30 cellular contexts compared by ENCODE assay signal in genomic region chr9:7653262-7653661, GRCh38.
DNase-seq lines count a peak whose midpoint lies in the region; ATAC-seq and TF ChIP-seq lines count a peak whose summit lies in the region.
"Had no signal": no experiment of that assay in that cellular context is flagged by ENCODE, and none has a peak within 500 bp of the region (broad histone marks: within the 10 kb centered on the region; RNA-seq: fewer than 3 reads in every experiment).

No MANE protein-coding gene starts in this region.

- H3K9me3 Mint-ChIP-seq in activated CD4-positive, alpha-beta memory T cell treated with anti-CD3 and anti-CD28 coated beads, Interleukin-2, amount 10 ng/mL, durations not matched to agents 7 days and 5 days = no peaks in the 10 kb centered on the region
- H3K9me3 Mint-ChIP-seq: activated CD4-positive, alpha-beta T cell treated with anti-CD3 and anti-CD28 coated beads, Interleukin-2, amount 10 ng/mL, durations not matched to agents 24 days and 14 days; activated T-cell treated with anti-CD3 and anti-CD28 coated beads, Interleukin-2, amount 50 U/mL, for 4 hours had no signal

- no peaks in the 10 kb centered on the region for H3K9me3 ChIP-seq in HAP-1
- H3K9me3 ChIP-seq in neutrophil = no peaks in the 10 kb centered on the region
- H3K9me3 ChIP-seq: ascending aorta, esophagus muscularis mucosa, ovary, testis had no signal

- H3K36me3 ChIP-seq in HAP-1 (replicated peaks) (no peaks in the 10 kb centered on the region), neutrophil (no peaks in the 10 kb centered on the region)
- H3K36me3 ChIP-seq: ascending aorta, esophagus muscularis mucosa, ovary, WERI-Rb-1 had no signal

- no peak overlapping the region for H3K27ac Mint-ChIP-seq in activated CD4-positive, alpha-beta memory T cell treated with anti-CD3 and anti-CD28 coated beads, Interleukin-2, amount 10 ng/mL, durations not matched to agents 7 days and 5 days
- H3K27ac Mint-ChIP-seq: activated CD4-positive, alpha-beta T cell treated with anti-CD3 and anti-CD28 coated beads, Interleukin-2, amount 10 ng/mL, durations not matched to agents 24 days and 14 days; activated CD8-positive, alpha-beta memory T cell treated with anti-CD3 and anti-CD28 coated beads, Interleukin-2, amount 10 ng/mL, durations not matched to agents 7 days and 5 days; CD4-positive, CD25-positive, alpha-beta regulatory T cell; nephron progenitor cell had no signal

- POLR2A ChIA-PET in activated CD4-positive, alpha-beta memory T cell treated with anti-CD3 and anti-CD28 coated beads, Interleukin-2, amount 10 ng/mL, durations not matched to agents 7 days and 5 days (lab: Charles Lee) = no interaction called here

- no peak overlapping the region for H3K4me3 Mint-ChIP-seq in activated CD4-positive, alpha-beta memory T cell treated with anti-CD3 and anti-CD28 coated beads, Interleukin-2, amount 10 ng/mL, durations not matched to agents 7 days and 5 days
- H3K4me3 Mint-ChIP-seq: activated CD4-positive, alpha-beta T cell treated with anti-CD3 and anti-CD28 coated beads, Interleukin-2, amount 10 ng/mL, durations not matched to agents 24 days and 14 days; activated CD8-positive, alpha-beta memory T cell treated with anti-CD3 and anti-CD28 coated beads, Interleukin-2, amount 10 ng/mL, durations not matched to agents 7 days and 5 days; activated T-cell treated with anti-CD3 and anti-CD28 coated beads, Interleukin-2, amount 50 U/mL, for 4 hours; CD4-positive, CD25-positive, alpha-beta regulatory T cell; nephron progenitor cell had no signal

- peak; percentile 8 for DNase-seq in SKM-1 treated with dmso at 0.1 percent for 144 hours (lab: John Stamatoyannopoulos, UW; ENCODE audit: unreplicated experiment)
- DNase-seq in SKM-1 (lab: John Stamatoyannopoulos, UW; ENCODE audit: unreplicated experiment) = no peak
- peak; percentile 8 to 38 for DNase-seq in HAP-1 (ENCODE audit: low spot score in 2 of 2)
- DNase-seq in dermis blood vessel endothelial cell = peak; percentile 92
- no peak for DNase-seq in NCI-H82 (lab: John Stamatoyannopoulos, UW)
- no peak for DNase-seq in activated CD4-positive, alpha-beta memory T cell treated with anti-CD3 and anti-CD28 coated beads, Interleukin-2, amount 10 ng/mL, durations not matched to agents 7 days and 5 days
- DNase-seq: activated CD4-positive, alpha-beta T cell treated with anti-CD3 and anti-CD28 coated beads, Interleukin-2, amount 10 ng/mL, durations not matched to agents 24 days and 14 days; activated CD8-positive, alpha-beta memory T cell treated with anti-CD3 and anti-CD28 coated beads, Interleukin-2, amount 10 ng/mL, durations not matched to agents 7 days and 5 days; activated gamma-delta T cell treated with Interleukin-2 at 50 U/mL for 16 hours; activated T-cell treated with anti-CD3 and anti-CD28 coated beads, Interleukin-2, amount 50 U/mL, for 4 hours; CD4-positive, CD25-positive, alpha-beta regulatory T cell; cortex of kidney; foreskin keratinocyte; kidney glomerular epithelial cell; mammary epithelial cell; NCI-H1092 treated with DMSO at 0.1 percent for 48 hours; NCI-H1694 treated with DMSO at 0.1 percent for 48 hours; nephron progenitor cell; SHP77 treated with DMSO at 0.1 percent for 48 hours; small intestine; stimulated activated naive CD8-positive, alpha-beta T cell treated with anti-CD3 and anti-CD28 coated beads, Interleukin-15, Interleukin-2, amounts not matched to agents 100 U/mL and 50 U/mL, for 24 hours; SW 1271; testis; WERI-Rb-1 had no signal

- H3K36me3 Mint-ChIP-seq in activated CD4-positive, alpha-beta memory T cell treated with anti-CD3 and anti-CD28 coated beads, Interleukin-2, amount 10 ng/mL, durations not matched to agents 7 days and 5 days (ENCODE audit: low read depth) = no peaks in the 10 kb centered on the region
- H3K36me3 Mint-ChIP-seq: activated CD8-positive, alpha-beta memory T cell treated with anti-CD3 and anti-CD28 coated beads, Interleukin-2, amount 10 ng/mL, durations not matched to agents 7 days and 5 days; CD4-positive, CD25-positive, alpha-beta regulatory T cell had no signal

- H3K27me3 ChIP-seq in HAP-1 (ENCODE audit: low read depth) (no peaks in the 10 kb centered on the region), neutrophil (no peaks in the 10 kb centered on the region)
- H3K27me3 ChIP-seq: ascending aorta, esophagus muscularis mucosa, foreskin keratinocyte, ovary, testis had no signal

- H3K27ac ChIP-seq in neutrophil = peak overlapping the region; percentile 77
- H3K27ac ChIP-seq: ascending aorta, esophagus muscularis mucosa, foreskin keratinocyte, ovary, testis, WERI-Rb-1 had no signal

- peaks cover 10% of the 10 kb centered on the region for H3K4me1 ChIP-seq in HAP-1
- peaks cover 35% of the 10 kb centered on the region in 2 experiments for H3K4me1 ChIP-seq in neutrophil (ENCODE audit: control insufficient read depth in 1 of 2, insufficient read depth in 1 of 2, low read depth in 1 of 2, low read length in 1 of 2)
- H3K4me1 ChIP-seq: ascending aorta, foreskin keratinocyte, testis had no signal

- H3K4me3 ChIP-seq in HAP-1 (no peak overlapping the region), neutrophil (ENCODE audit: low read depth in 1 of 2, low read length in 1 of 2) (peak overlapping the region in 1 of 2 experiments; percentile 9)
- H3K4me3 ChIP-seq: ascending aorta, esophagus muscularis mucosa, GM12878, ovary, testis had no signal

- no peak for TF ChIP-seq CTCF in neutrophil (IDR thresholded peaks at IDR 0.05)

- in situ Hi-C loops in HAP-1 (cut with MboI; ENCODE audit: low sequenced_read_pairs) = no loop called here

- CTCF ChIA-PET in activated CD4-positive, alpha-beta memory T cell treated with anti-CD3 and anti-CD28 coated beads, Interleukin-2, amount 10 ng/mL, durations not matched to agents 7 days and 5 days (lab: Charles Lee) = no interaction called here

- no peak for ATAC-seq in GM21619 (IDR thresholded peaks at IDR 0.05; ENCODE audit: unreplicated experiment)
- ATAC-seq: activated CD8-positive, alpha-beta memory T cell treated with anti-CD3 and anti-CD28 coated beads, Interleukin-2, amount 10 ng/mL, durations not matched to agents 7 days and 5 days; activated T-cell treated with anti-CD3 and anti-CD28 coated beads, Interleukin-2, amount 50 U/mL, for 4 hours; foreskin keratinocyte; GM12878; stimulated activated naive CD8-positive, alpha-beta T cell treated with anti-CD3 and anti-CD28 coated beads, Interleukin-15, Interleukin-2, amounts not matched to agents 100 U/mL and 50 U/mL, for 24 hours had no signal

- peaks cover 5% of the 10 kb centered on the region for H3K4me1 Mint-ChIP-seq in activated CD4-positive, alpha-beta memory T cell treated with anti-CD3 and anti-CD28 coated beads, Interleukin-2, amount 10 ng/mL, durations not matched to agents 7 days and 5 days
- H3K4me1 Mint-ChIP-seq: activated CD4-positive, alpha-beta T cell treated with anti-CD3 and anti-CD28 coated beads, Interleukin-2, amount 10 ng/mL, durations not matched to agents 24 days and 14 days; activated CD8-positive, alpha-beta memory T cell treated with anti-CD3 and anti-CD28 coated beads, Interleukin-2, amount 10 ng/mL, durations not matched to agents 7 days and 5 days had no signal

- no peaks in the 10 kb centered on the region for H3K27me3 Mint-ChIP-seq in activated CD4-positive, alpha-beta memory T cell treated with anti-CD3 and anti-CD28 coated beads, Interleukin-2, amount 10 ng/mL, durations not matched to agents 7 days and 5 days
- H3K27me3 Mint-ChIP-seq: activated CD4-positive, alpha-beta T cell treated with anti-CD3 and anti-CD28 coated beads, Interleukin-2, amount 10 ng/mL, durations not matched to agents 24 days and 14 days; activated CD8-positive, alpha-beta memory T cell treated with anti-CD3 and anti-CD28 coated beads, Interleukin-2, amount 10 ng/mL, durations not matched to agents 7 days and 5 days; CD4-positive, CD25-positive, alpha-beta regulatory T cell had no signal

Comparison
In these comparisons a context has a peak if more than half of its experiments do, and no peak if none do; other contexts are left out.
1. DNase-seq: peak in SKM-1 treated with dmso at 0.1 percent for 144 hours (single experiment), HAP-1 (2 of 2) and dermis blood vessel endothelial cell (single experiment); none in SKM-1 (single experiment), NCI-H82 (single experiment) and activated CD4-positive, alpha-beta memory T cell treated with anti-CD3 and anti-CD28 coated beads, Interleukin-2, amount 10 ng/mL, durations not matched to agents 7 days and 5 days (single experiment).